Comparison of ENCODE assay signal across 8 cellular contexts in genomic region chr20:49278036-49278816, GRCh38. TPM values are rescaled to one million over a fixed set of nuclear protein-coding genes. Genes with fewer than 3 reads are reported as not detected.
A peak's percentile ranks its signal among the peaks of the same experiment; 100 is the strongest.
DNase-seq lines count a peak whose midpoint lies in the region; TF ChIP-seq lines count a peak whose summit lies in the region.

Gene ZNFX1 (minus strand): TSS chr20:49278057. CDS start chr20:49275839, 2,218 bp downstream.

- H3K27ac ChIP-seq in neuronal stem cell (replicated peaks; ENCODE audit: low read length) = peak within 1 kb of the TSS; percentile 90

- no peak within 1 kb of the TSS for H4K8ac ChIP-seq in neuronal stem cell (ENCODE audit: low read depth, low read length)

- H3K23ac ChIP-seq in neuronal stem cell (ENCODE audit: low read depth, low read length, poor library complexity) = peak within 1 kb of the TSS; percentile 78

- no peak within 1 kb of the TSS for H4K91ac ChIP-seq in neuronal stem cell (ENCODE audit: low read depth, low read length, poor library complexity)

- H3K79me1 ChIP-seq in neuronal stem cell (ENCODE audit: low read depth, low read length) = peaks cover 11% of the 10 kb centered on the region

- no peak within 1 kb of the TSS for H3K4ac ChIP-seq in neuronal stem cell (ENCODE audit: low read length)

- H3K18ac ChIP-seq in neuronal stem cell (ENCODE audit: low read length) = peak within 1 kb of the TSS; percentile 93

- H2BK120ac ChIP-seq in neuronal stem cell (ENCODE audit: low read depth, low read length) = no peak within 1 kb of the TSS

- POLR2A ChIA-PET in HEK293T (lab: Yijun Ruan, JAX) = interaction anchor here (0.6 to 1.7 kb wide), 7 partner anchors 10 to 61 kb away, joined by 3 to 5 read pairs (median 3); no protein-coding TSS in a partner anchor

- H2AFZ ChIP-seq in neuronal stem cell (ENCODE audit: low read length) = peak within 1 kb of the TSS; percentile 98

- no peak within 1 kb of the TSS for H2AK5ac ChIP-seq in neuronal stem cell (ENCODE audit: low read depth, low read length)

- H3K27me3 ChIP-seq in neuronal stem cell (ENCODE audit: control insufficient read depth in 3 of 3, insufficient read depth in 3 of 3, low read depth in 1 of 3, low read length in 3 of 3) = no peaks in the 10 kb centered on the region

- no CpG with 5 or more reads among the region's 80 CpGs for WGBS in neuronal stem cell (ENCODE audit: extremely low coverage in 2 of 2, insufficient read length in 2 of 2, insufficient replicate concordance in 1 of 2), 2 donors

- TF ChIP-seq CTCF in subcutaneous adipose tissue (IDR thresholded peaks at IDR 0.05; ENCODE audit: low read depth) = no peak

- peak within 1 kb of the TSS; percentile 76 to 84 for H3K4me3 ChIP-seq in neuronal stem cell (ENCODE audit: low read length in 2 of 2)

- peaks cover 0 to 7% of the 10 kb centered on the region in 2 donors for H3K4me1 ChIP-seq in neuronal stem cell (ENCODE audit: control insufficient read depth in 2 of 2, insufficient read depth in 1 of 2, low read depth in 1 of 2, low read length in 2 of 2)

- CTCF ChIA-PET in HEK293T (lab: Yijun Ruan, JAX) = no interaction called here

- H2BK15ac ChIP-seq in neuronal stem cell (ENCODE audit: low read length) = peak within 1 kb of the TSS; percentile 44

- in situ Hi-C loops in SK-MEL-5 (cut with HindIII; ENCODE audit: low pct_unique_long_range_greater_than_20kb, low sequenced_read_pairs) = no loop called here

- peak within 1 kb of the TSS; percentile 66 for H3K14ac ChIP-seq in neuronal stem cell (ENCODE audit: low read length)

- peak within 1 kb of the TSS; percentile 88 for H3K4me2 ChIP-seq in neuronal stem cell (ENCODE audit: insufficient read depth, low read length, poor library complexity, severe bottlenecking)

- H2BK12ac ChIP-seq in neuronal stem cell (ENCODE audit: low read length) = no peak within 1 kb of the TSS

- H3K9ac ChIP-seq in neuronal stem cell (ENCODE audit: low read depth, low read length, poor library complexity) = peak within 1 kb of the TSS; percentile 94

- DNase-seq in GF-D8 (lab: John Stamatoyannopoulos, UW) (peak; percentile 94), HEK293T (ENCODE audit: extremely low spot score) (peak; percentile 98), MV-4-11 (lab: John Stamatoyannopoulos, UW) (peak; percentile 98), SK-MEL-5 (ENCODE audit: low read depth, low spot score) (peak; percentile 99), foreskin melanocyte (peak; percentile 97), neuronal stem cell (ENCODE audit: low spot score) (peak; percentile 98)
- DNase-seq in activated naive CD4-positive, alpha-beta T cell treated with Interleukin-2 at 50 U/mL for 16 hours = peak; percentile 98

- H2BK5ac ChIP-seq in neuronal stem cell (ENCODE audit: low read length) = peak within 1 kb of the TSS; percentile 87

- peaks cover 33 to 58% of the 10 kb centered on the region in 2 donors for H3K9me3 ChIP-seq in neuronal stem cell (replicated peaks in 1 of 2; ENCODE audit: control insufficient read depth in 2 of 2, insufficient read depth in 1 of 2, low read depth in 1 of 2, low read length in 2 of 2)

- peaks cover 36 to 77% of the 10 kb centered on the region in 2 donors for H3K36me3 ChIP-seq in neuronal stem cell (replicated peaks in 1 of 2; ENCODE audit: control insufficient read depth in 2 of 2, insufficient read depth in 2 of 2, low read length in 2 of 2)

TF ChIP-seq in HEK293T, 16 proteins besides CTCF, POLR2A, EP300 and RAD21:
- TF ChIP-seq HDGF (IDR thresholded peaks at IDR 0.05; ENCODE audit: borderline replicate concordance) (no peak), ARNT (IDR thresholded peaks at IDR 0.05) (no peak), L3MBTL2 (conservative IDR thresholded peaks at IDR 0.05) (peak; percentile 85), ELF4 (IDR thresholded peaks at IDR 0.05) (peak; percentile 99)

RNA-seq across cellular contexts. Expression of gene ZNFX1, which starts in this region (rescaled TPM):
- total RNA-seq in SK-MEL-5 (2014; rRNA removed; shearing (Covaris generic)) = 20.3 and 21.0 TPM in 2 replicates
- 18.9 and 25.4 TPM in 2 replicates for polyA plus RNA-seq in SK-MEL-5 (2015; cell fraction: cytosol; rRNA removed)
- polyA plus RNA-seq in SK-MEL-5 (2015; cell fraction: nucleus; rRNA removed) = 16.0 and 17.8 TPM in 2 replicates
- polyA plus RNA-seq in neuronal stem cell (2013, experiment 1 of 2) = 2.4 TPM
- polyA plus RNA-seq in neuronal stem cell (2013, experiment 2 of 2) = 2.2 TPM
- 10 to 100 TPM; 35.2 to 46.2 (median 40.0) TPM for total RNA-seq in subcutaneous adipose tissue

Comparison
In these comparisons a context has a peak if more than half of its experiments do, and no peak if none do; other contexts are left out.
1. Peak in every context shown above with its lines: DNase-seq, H3K4me3 ChIP-seq and H3K27ac ChIP-seq.